Comparison of ENCODE assay signal across 8 cellular contexts in the genomic region with DNA sequence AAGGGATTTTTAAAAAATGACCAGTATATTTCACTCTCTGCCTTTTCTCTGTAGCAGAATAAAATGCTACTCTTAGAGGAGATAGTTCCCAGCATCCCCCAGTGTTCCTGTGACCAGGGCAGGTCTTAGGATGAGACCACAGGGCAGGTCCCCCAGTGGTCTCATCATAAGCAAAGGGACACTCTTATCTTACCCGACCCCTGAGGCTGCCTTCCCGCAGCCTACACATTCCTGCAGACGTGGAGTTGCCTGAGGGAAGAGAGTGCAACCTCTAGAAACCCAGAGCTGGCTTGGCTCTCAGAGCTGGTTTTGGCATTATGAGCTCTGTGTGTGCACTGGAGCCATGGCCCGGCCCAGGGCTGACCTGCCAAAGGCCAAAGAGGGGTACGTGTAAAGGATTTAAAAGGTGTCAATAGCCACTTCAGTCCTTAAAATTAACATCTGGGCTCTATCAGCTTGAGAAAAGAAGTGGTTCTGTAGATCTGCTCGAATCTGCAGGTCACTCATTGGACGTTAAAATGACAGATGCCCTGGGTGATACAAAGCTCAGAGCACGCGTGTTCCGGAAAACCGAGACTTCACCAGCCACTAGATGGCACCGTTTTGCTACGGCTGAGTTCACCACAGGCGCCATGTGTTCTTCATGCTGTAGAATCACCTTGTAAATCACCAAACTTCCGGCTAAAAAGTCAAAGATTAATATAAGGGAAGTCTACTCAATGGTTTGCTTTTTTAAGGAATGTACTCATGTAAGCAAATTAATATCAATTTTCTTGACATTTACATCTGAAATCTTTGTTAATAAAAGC.
A peak's percentile ranks its signal among the peaks of the same experiment; 100 is the strongest.
DNase-seq lines count a peak whose midpoint lies in the region; TF ChIP-seq lines count a peak whose summit lies in the region.
"Not testable (repeated sequence)": the region's sequence is repeated elsewhere in the genome, so short reads cannot be mapped to it uniquely, and the experiment has no call there.

No MANE protein-coding gene starts in this region.

- H3K9me3 ChIP-seq in GM23248 (ENCODE audit: low read depth); Loucy (ENCODE audit: insufficient read depth, low read depth, low read length): not testable (repeated sequence)

- H3K27ac ChIP-seq in GM23248 = not testable (repeated sequence)

- H3K36me3 ChIP-seq in GM23248 (ENCODE audit: low read depth); Loucy (ENCODE audit: insufficient read depth, low read length): not testable (repeated sequence)

- not testable (repeated sequence) for H3F3A ChIP-seq in GM23248 (ENCODE audit: insufficient read depth); Loucy (ENCODE audit: low read depth)

- in situ Hi-C loops in GM23248 (cut with MboI) = loop anchor here (25.0 kb wide), 1 partner anchor 669 kb away; no protein-coding TSS in a partner anchor

- not testable (repeated sequence) for H2AFZ ChIP-seq in GM23248
- peak overlapping the region; percentile 73; the same call in 1 of the 2 replicates for H2AFZ ChIP-seq in Loucy (ENCODE audit: low read length)

- not testable (repeated sequence) for H3K4me1 ChIP-seq in GM23248 (ENCODE audit: insufficient read depth); Loucy (ENCODE audit: insufficient read depth, low read length, poor library complexity, severe bottlenecking)

- not testable (repeated sequence) for H4K20me1 ChIP-seq in GM23248 (ENCODE audit: insufficient read depth); Loucy (ENCODE audit: insufficient read depth, low read length, poor library complexity, severe bottlenecking)

- H3K27me3 ChIP-seq in GM23248 (replicated peaks; ENCODE audit: insufficient read depth); Loucy (ENCODE audit: insufficient read depth, low read length, poor library complexity, severe bottlenecking): not testable (repeated sequence)

- H3K9ac ChIP-seq in GM23248; Loucy (ENCODE audit: low read depth, low read length, poor library complexity, severe bottlenecking): not testable (repeated sequence)

- not testable (repeated sequence) for H3K4me2 ChIP-seq in GM23248 (ENCODE audit: unreplicated experiment); Loucy (ENCODE audit: low read depth, low read length, poor library complexity, severe bottlenecking)

- not testable (repeated sequence) for H3K4me3 ChIP-seq in GM23248; Loucy (ENCODE audit: low read length, poor library complexity, severe bottlenecking); fibroblast of mammary gland (ENCODE audit: control insufficient read depth, low read depth, low read length)

- DNase-seq in EH (ENCODE audit: low read depth) (peak; percentile 7), GM23248 (peak; percentile 45), RPMI7951 (ENCODE audit: low read depth) (peak; percentile 29), fibroblast of mammary gland (ENCODE audit: low read depth) (peak; percentile 30), medulla oblongata (ENCODE audit: extremely low spot score) (peak; percentile 15), superior temporal gyrus (ENCODE audit: extremely low spot score) (peak; percentile 56)
- peak; percentile 13 for DNase-seq in activated effector memory CD4-positive, alpha-beta T cell treated with Interleukin-2 at 50 U/mL for 16 hours

- 18 to 19% methylated on average over 10 to 11 of the region's 15 CpGs for WGBS in GM23248 (ENCODE audit: low coverage in 1 of 2, low lambda C conversion rate in 2 of 2, missing lambda C conversion rate in 2 of 2), 2 experiments

- not testable (repeated sequence) for H3K9me2 ChIP-seq in GM23248 (ENCODE audit: insufficient read depth); Loucy (replicated peaks; ENCODE audit: low read depth, low read length)

- TF ChIP-seq CTCF in Loucy (conservative IDR thresholded peaks at IDR 0.05; ENCODE audit: low read length) = peak; percentile 30
- not testable (repeated sequence) for TF ChIP-seq CTCF in fibroblast of mammary gland (conservative IDR thresholded peaks at IDR 0.05; ENCODE audit: control insufficient read depth, insufficient read depth, low read depth, low read length)

- not testable (repeated sequence) for H3K79me2 ChIP-seq in GM23248 (ENCODE audit: insufficient read depth); Loucy (ENCODE audit: insufficient read depth, low read length)
